In the genomic region with DNA sequence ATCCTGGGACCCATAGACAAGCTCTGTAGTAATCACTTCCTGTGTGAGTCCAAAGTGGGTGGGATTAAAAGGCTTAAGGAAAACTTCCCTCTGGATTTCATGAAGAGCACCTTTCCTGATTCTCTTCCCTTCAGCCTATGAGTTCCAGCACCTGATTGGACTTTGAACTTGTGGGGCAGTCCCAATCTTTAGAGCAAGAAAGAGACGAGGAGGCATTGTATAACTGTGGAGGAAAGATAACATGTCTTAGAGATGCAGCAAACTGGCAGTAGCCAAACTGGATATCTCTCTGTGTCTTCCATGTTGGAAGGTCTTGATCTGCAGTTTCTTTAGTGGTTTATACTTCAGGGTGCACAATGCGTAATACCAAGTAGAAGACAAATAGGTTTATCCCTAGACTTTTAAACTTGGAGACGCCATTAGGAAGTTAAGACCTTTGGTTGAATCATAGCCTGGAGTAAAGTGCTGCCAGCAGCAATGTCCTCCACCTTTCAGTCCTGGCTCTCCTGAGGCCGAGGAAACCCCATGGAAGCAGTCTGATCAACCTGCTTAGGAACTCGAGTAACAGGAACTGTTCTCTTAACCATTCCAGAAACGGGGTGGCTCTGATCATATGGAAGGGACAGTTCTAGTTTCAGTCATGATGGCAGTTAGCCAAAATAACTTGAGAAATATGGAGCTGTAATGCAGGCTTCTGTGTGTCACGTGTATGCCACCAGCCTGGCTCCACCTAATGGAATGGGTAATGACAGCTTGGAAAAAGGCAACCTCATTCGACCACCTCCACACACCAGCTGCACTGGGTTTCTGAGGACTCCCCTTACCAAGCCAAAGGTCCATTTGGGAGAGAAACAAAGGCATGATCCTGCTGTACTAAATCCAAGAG, we compare ENCODE assay signal across 11 cellular contexts. TPM values are rescaled to one million over a fixed set of nuclear protein-coding genes. Genes with fewer than 3 reads are reported as not detected.
A peak's percentile ranks its signal among the peaks of the same experiment; 100 is the strongest.
DNase-seq lines count a peak whose midpoint lies in the region; ATAC-seq, FAIRE-seq and TF ChIP-seq lines count a peak whose summit lies in the region.
"Had no signal": no experiment of that assay in that cellular context is flagged by ENCODE, and none has a peak within 500 bp of the region (broad histone marks: within the 10 kb centered on the region; RNA-seq: fewer than 3 reads in every experiment).

No MANE protein-coding gene starts in this region.

- peak; percentile 20 for DNase-seq in EH (ENCODE audit: low read depth)
- no peak for DNase-seq in bronchial epithelial cell (ENCODE audit: low read depth)
- peak; percentile 50 for DNase-seq in lower lobe of right lung
- no peak for DNase-seq in mesenteric fat pad (ENCODE audit: low spot score)
- no peak for DNase-seq in foreskin keratinocyte
- DNase-seq: activated T-cell treated with anti-CD3 and anti-CD28 coated beads for 4 hours, right lobe of liver, T-helper 1 cell had no signal

- H3K27me3 ChIP-seq in bronchial epithelial cell (ENCODE audit: control insufficient read depth, insufficient read depth, low read length) (no peaks in the 10 kb centered on the region), lower lobe of right lung (ENCODE audit: low read depth) (no peaks in the 10 kb centered on the region), foreskin keratinocyte (no peaks in the 10 kb centered on the region)
- H3K27me3 ChIP-seq: right lobe of liver had no signal

- H3K27ac ChIP-seq in 22Rv1 = peak overlapping the region; percentile 52
- no peak overlapping the region for H3K27ac ChIP-seq in lower lobe of right lung
- H3K27ac ChIP-seq in foreskin keratinocyte = no peak overlapping the region
- H3K27ac ChIP-seq: right lobe of liver had no signal

- TF ChIP-seq CTCF in 22Rv1 (IDR thresholded peaks at IDR 0.05) (no peak), bronchial epithelial cell (IDR thresholded peaks at IDR 0.05; ENCODE audit: insufficient read depth, low read length, severe bottlenecking) (no peak), lower lobe of right lung (IDR thresholded peaks at IDR 0.05) (no peak), foreskin keratinocyte (conservative IDR thresholded peaks at IDR 0.05) (no peak)

- no peaks in the 10 kb centered on the region for H3K9me3 ChIP-seq in lower lobe of right lung
- H3K9me3 ChIP-seq: right lobe of liver had no signal

- no peak for ATAC-seq in lower lobe of right lung
- no peak for ATAC-seq in foreskin keratinocyte
- no peak for ATAC-seq in HG02798 (IDR thresholded peaks at IDR 0.05; ENCODE audit: poor library complexity, unreplicated experiment)
- ATAC-seq in HG02973 (IDR thresholded peaks at IDR 0.05; ENCODE audit: unreplicated experiment) = no peak

- intact Hi-C loops in lower lobe of right lung (cut with DNase I) = no loop called here

- H3K36me3 ChIP-seq in bronchial epithelial cell (ENCODE audit: control insufficient read depth, insufficient read depth, low read length) (peaks cover 2% of the 10 kb centered on the region), lower lobe of right lung (peaks cover 41% of the 10 kb centered on the region)

- peaks cover 25% of the 10 kb centered on the region for H3K4me1 ChIP-seq in lower lobe of right lung
- peaks cover 7% of the 10 kb centered on the region for H3K4me1 ChIP-seq in foreskin keratinocyte

- FAIRE-seq in bronchial epithelial cell (lab: Jason Lieb, UNC) = peak; percentile 32

- H3K4me3 ChIP-seq in bronchial epithelial cell (ENCODE audit: low read depth, low read length) = no peak overlapping the region
- no peak overlapping the region for H3K4me3 ChIP-seq in lower lobe of right lung
- H3K4me3 ChIP-seq: right lobe of liver had no signal

RNA-seq across cellular contexts. Expression of gene EIF1B, which starts 4.7 kb away (rescaled TPM):
- total RNA-seq in bronchial epithelial cell = 10.5 and 13.8 TPM in 2 replicates
- 55.5 TPM for total RNA-seq in lower lobe of right lung
- total RNA-seq in mesenteric fat pad = 79.5 TPM
- 21.9 and 22.6 TPM in 2 replicates for total RNA-seq in foreskin keratinocyte
- polyA plus RNA-seq in foreskin keratinocyte = 40.5 and 44.9 TPM in 2 replicates

Comparison
In these comparisons a context has a peak if more than half of its experiments do, and no peak if none do; other contexts are left out.
1. DNase-seq: peak in EH (single experiment) and lower lobe of right lung (single experiment); none in bronchial epithelial cell (single experiment), mesenteric fat pad (single experiment) and foreskin keratinocyte (0 of 2).